23 cellular contexts compared by ENCODE assay signal in the genomic region with DNA sequence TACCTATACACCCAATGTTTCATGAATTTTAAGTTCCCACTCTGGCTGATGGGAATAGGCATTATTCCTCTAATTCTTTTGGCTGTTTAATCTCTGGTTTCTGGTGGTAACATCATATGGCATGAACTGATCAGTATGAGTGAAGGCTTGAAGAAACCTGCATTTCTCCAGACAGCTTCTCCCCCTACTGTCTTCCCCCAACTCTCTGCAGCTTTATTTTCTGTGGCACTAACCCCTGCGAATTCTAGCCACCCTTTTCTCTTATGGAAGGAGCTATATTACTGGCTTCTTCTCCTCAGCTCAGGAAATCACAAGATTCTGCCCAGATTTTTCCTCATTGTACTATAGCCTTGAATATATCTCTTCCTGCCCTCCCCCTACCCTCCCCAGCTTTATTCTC. TPM values are rescaled to one million over a fixed set of nuclear protein-coding genes. Genes with fewer than 3 reads are reported as not detected.
A peak's percentile ranks its signal among the peaks of the same experiment; 100 is the strongest.
DNase-seq lines count a peak whose midpoint lies in the region; FAIRE-seq and TF ChIP-seq lines count a peak whose summit lies in the region.
"Had no signal": no experiment of that assay in that cellular context is flagged by ENCODE, and none has a peak within 500 bp of the region (broad histone marks: within the 10 kb centered on the region; RNA-seq: fewer than 3 reads in every experiment).

No MANE protein-coding gene starts in this region.

- H3K4me2 ChIP-seq in H1 (ENCODE audit: insufficient read depth in 1 of 2, low read depth in 2 of 2, low read length in 2 of 2), result no peak overlapping the region
- H3K4me2 ChIP-seq: A549 had no signal

- no peak for FAIRE-seq in H1 (lab: Jason Lieb, UNC)
- FAIRE-seq: A549, GM12891, HepG2 had no signal

- no peaks in the 10 kb centered on the region for H3K4me1 ChIP-seq in H1 (replicated peaks in 1 of 4; ENCODE audit: control insufficient read depth in 3 of 4, insufficient read depth in 4 of 4, low read length in 3 of 4)
- H3K4me1 ChIP-seq in CD4-positive, alpha-beta memory T cell (ENCODE audit: insufficient read depth, low read length), result no peaks in the 10 kb centered on the region
- H3K4me1 ChIP-seq: A549 had no signal

- H3K14ac ChIP-seq in H1 (ENCODE audit: insufficient read length), result no peak overlapping the region

- TF ChIP-seq RAD21 in H1 (IDR thresholded peaks at IDR 0.05 in 1 of 2, conservative IDR thresholded peaks at IDR 0.05 in 1 of 2; ENCODE audit: low read depth in 2 of 2, low read length in 2 of 2), result peak; percentile 15 to 19; a peak in 2 of 4 replicates

- H3K36me3 Mint-ChIP-seq in CD14-positive monocyte, result peaks cover 5 to 8% of the 10 kb centered on the region in 2 donors
- no peaks in the 10 kb centered on the region for H3K36me3 Mint-ChIP-seq in CD4-positive, alpha-beta memory T cell
- H3K36me3 Mint-ChIP-seq: CD8-positive, alpha-beta T cell; IgD-negative memory B cell had no signal

- H3K27ac ChIP-seq in H1 (ENCODE audit: low read depth, low read length), result no peak overlapping the region
- H3K27ac ChIP-seq in CD4-positive, alpha-beta memory T cell (ENCODE audit: low read depth, low read length), result no peak overlapping the region
- H3K27ac ChIP-seq: 22Rv1, A549, C4-2B had no signal

- H2AK5ac ChIP-seq in H1 (ENCODE audit: low read depth, low read length), result no peak overlapping the region

- H3K27me3 Mint-ChIP-seq in CD14-positive monocyte (ENCODE audit: low read depth in 3 of 3), result no peaks in the 10 kb centered on the region
- H3K27me3 Mint-ChIP-seq in CD4-positive, alpha-beta memory T cell, result no peaks in the 10 kb centered on the region
- H3K27me3 Mint-ChIP-seq: IgD-negative memory B cell had no signal

- H2BK15ac ChIP-seq in H1 (ENCODE audit: low read length), result no peak overlapping the region

- no peaks in the 10 kb centered on the region for H3K79me1 ChIP-seq in H1 (ENCODE audit: low read depth, low read length)

- 55% methylated on average over 1 of the region's 1 CpG; no CpG with 5 or more reads in 1 of the 2 experiments for WGBS in H1 (ENCODE audit: extremely low coverage in 1 of 2, insufficient coverage in 1 of 2, insufficient read length in 1 of 2, insufficient replicate concordance in 2 of 2, low coverage in 1 of 2, low lambda C conversion rate in 2 of 2, missing lambda C conversion rate in 1 of 2), 2 experiments

- H4K91ac ChIP-seq in H1 (replicated peaks; ENCODE audit: insufficient read length, low read length), result no peak overlapping the region

- TF ChIP-seq EP300 in H1 (IDR thresholded peaks at IDR 0.05; ENCODE audit: borderline replicate concordance in 1 of 2, low read depth in 2 of 2, low read length in 2 of 2), result no peak

- no peak overlapping the region for H3K23ac ChIP-seq in H1 (ENCODE audit: insufficient read length)

- H3K79me2 ChIP-seq in H1 (ENCODE audit: control insufficient read depth in 1 of 2, insufficient read depth in 2 of 2, low read length in 2 of 2), result no peaks in the 10 kb centered on the region

- TF ChIP-seq POLR2A in H1 (IDR thresholded peaks at IDR 0.05; ENCODE audit: control extremely low read depth in 1 of 2, low read depth in 2 of 2, low read length in 2 of 2), result no peak

- no peaks in the 10 kb centered on the region for H4K20me1 ChIP-seq in H1 (replicated peaks in 1 of 2; ENCODE audit: control insufficient read depth in 1 of 2, insufficient read depth in 2 of 2, low read length in 2 of 2)

- no peak overlapping the region for H3K4me3 ChIP-seq in H1 (ENCODE audit: extremely low read depth in 1 of 4, insufficient read depth in 2 of 4, low read depth in 3 of 4, low read length in 4 of 4)
- no peak overlapping the region for H3K4me3 ChIP-seq in MG63
- H3K4me3 ChIP-seq in CD4-positive, alpha-beta memory T cell (ENCODE audit: low read length in 2 of 2), result no peak overlapping the region
- H3K4me3 ChIP-seq: A549 had no signal

- H2BK5ac ChIP-seq in H1 (ENCODE audit: low read depth, low read length), result no peak overlapping the region

- peak overlapping the region in 6 of 7 donors; percentile 24 to 81 (median 60) for H3K27ac Mint-ChIP-seq in CD14-positive monocyte
- H3K27ac Mint-ChIP-seq in CD4-positive, alpha-beta memory T cell, result no peak overlapping the region
- H3K27ac Mint-ChIP-seq: CD8-positive, alpha-beta T cell; IgD-negative memory B cell had no signal

- peak overlapping the region; percentile 6 for H2AFZ ChIP-seq in H1 (ENCODE audit: low read length)

- H3K36me3 ChIP-seq in H1 (ENCODE audit: control insufficient read depth in 2 of 4, insufficient read depth in 4 of 4, low read length in 3 of 4) (peaks cover 0 to 3% (median 0%) of the 10 kb centered on the region in 4 experiments; a peak in 1 of 8 replicates), MG63 (no peaks in the 10 kb centered on the region)
- no peaks in the 10 kb centered on the region for H3K36me3 ChIP-seq in CD4-positive, alpha-beta memory T cell (ENCODE audit: insufficient read depth, low read length)

- H3K4me1 Mint-ChIP-seq in CD14-positive monocyte, result peaks cover 40% of the 10 kb centered on the region
- no peaks in the 10 kb centered on the region for H3K4me1 Mint-ChIP-seq in CD4-positive, alpha-beta memory T cell

- H3K18ac ChIP-seq in H1 (ENCODE audit: extremely low read depth, low read length), result no peak overlapping the region

- H3K27me3 ChIP-seq in H1 (replicated peaks in 1 of 4; ENCODE audit: control insufficient read depth in 3 of 4, extremely low read depth in 1 of 4, insufficient read depth in 3 of 4, low read length in 3 of 4), result no peaks in the 10 kb centered on the region
- H3K27me3 ChIP-seq in MG63, result no peaks in the 10 kb centered on the region
- no peaks in the 10 kb centered on the region for H3K27me3 ChIP-seq in CD4-positive, alpha-beta memory T cell (ENCODE audit: insufficient read depth, low read length)

- no peaks in the 10 kb centered on the region for H3K23me2 ChIP-seq in H1 (ENCODE audit: low read depth, low read length)

- no peak overlapping the region for H4K8ac ChIP-seq in H1 (ENCODE audit: extremely low read depth, insufficient read depth, low read length)

- intact Hi-C loops in CD14-positive monocyte (cut with micrococcal nuclease), result loop anchor here in 1 of 2 donors (10.0 kb wide), 1 partner anchor 194 kb away; a partner anchor contains a TSS
- intact Hi-C loops in CD4-positive, alpha-beta memory T cell (cut with micrococcal nuclease), result no loop called here

- H3K9ac ChIP-seq in H1 (replicated peaks in 1 of 4; ENCODE audit: extremely low read depth in 1 of 4, low read depth in 3 of 4, low read length in 3 of 4), result no peak overlapping the region

- H3K4me3 Mint-ChIP-seq in CD14-positive monocyte, result no peak overlapping the region
- no peak overlapping the region for H3K4me3 Mint-ChIP-seq in CD4-positive, alpha-beta memory T cell
- H3K4me3 Mint-ChIP-seq: CD8-positive, alpha-beta T cell had no signal

- TF ChIP-seq CTCF in CD14-positive monocyte (IDR thresholded peaks at IDR 0.05) (no peak), H1 (IDR thresholded peaks at IDR 0.05; ENCODE audit: control extremely low read depth in 1 of 3, insufficient read depth in 1 of 3, low read depth in 1 of 3, low read length in 3 of 3) (no peak)

- no peak overlapping the region for H4K5ac ChIP-seq in H1 (ENCODE audit: insufficient read length, low read depth, low read length)

- 0 out of 4 replicates have a peak, but pooled peaks cover 0 to 5% of the 10 kb centered on the region in 2 experiments for H3K9me3 ChIP-seq in H1 (ENCODE audit: insufficient read depth in 2 of 2, low read depth in 1 of 2, low read length in 1 of 2)
- H3K9me3 ChIP-seq in MG63, result peaks cover 4% of the 10 kb centered on the region; the same call in 1 of the 2 replicates
- no peaks in the 10 kb centered on the region for H3K9me3 ChIP-seq in CD4-positive, alpha-beta memory T cell (ENCODE audit: control insufficient read depth in 1 of 2, low read length in 2 of 2)
- H3K9me3 ChIP-seq: A549 had no signal

- in situ Hi-C loops in SK-MEL-5 (cut with HindIII; ENCODE audit: low pct_unique_long_range_greater_than_20kb, low sequenced_read_pairs), result no loop called here

- H3K4ac ChIP-seq in H1 (replicated peaks; ENCODE audit: insufficient read length, low read depth, low read length), result no peak overlapping the region

- H3K56ac ChIP-seq in H1 (replicated peaks; ENCODE audit: insufficient read length, low read depth, low read length), result no peak overlapping the region

- DNase-seq in CD14-positive monocyte (ENCODE audit: low spot score) (no peak), SK-MEL-5 (ENCODE audit: low read depth, low spot score) (peak; percentile 49), H1 (ENCODE audit: low read depth in 1 of 2, low spot score in 2 of 2) (no peak), iPS-NIHi7 (ENCODE audit: extremely low spot score) (peak; percentile 12), MG63 (no peak), SW480 (ENCODE audit: low spot score) (no peak), GDM1 (lab: John Stamatoyannopoulos, UW) (no peak)
- no peak for DNase-seq in CD4-positive, alpha-beta memory T cell
- DNase-seq: AML-193; Calu3; CD8-positive, alpha-beta T cell; DMS79 treated with DMSO at 0.1 percent for 48 hours; EL; HCEC 1CT; KBM-7 had no signal

- POLR2A ChIA-PET in H1 (lab: Charles Lee; ENCODE audit: partially characterized antibody), result no interaction called here
- POLR2A ChIA-PET in CD4-positive, alpha-beta memory T cell (lab: Charles Lee; ENCODE audit: partially characterized antibody), result no interaction called here

- no peak overlapping the region for H2BK20ac ChIP-seq in H1 (ENCODE audit: low read length)

- no peak overlapping the region for H2BK120ac ChIP-seq in H1 (replicated peaks; ENCODE audit: low read depth, low read length)

- peaks cover 10 to 16% (median 12%) of the 10 kb centered on the region in 7 donors for H3K9me3 Mint-ChIP-seq in CD14-positive monocyte
- peaks cover 4 to 21% (median 8%) of the 10 kb centered on the region in 8 donors for H3K9me3 Mint-ChIP-seq in CD4-positive, alpha-beta memory T cell

- CTCF ChIA-PET in H1 (lab: Charles Lee; ENCODE audit: partially characterized antibody), result interaction anchor here (0.7 to 1.2 kb wide), 3 partner anchors 11 to 32 kb away, joined by 3 read pairs; no protein-coding TSS in a partner anchor
- CTCF ChIA-PET in CD4-positive, alpha-beta memory T cell (lab: Charles Lee; ENCODE audit: partially characterized antibody), result no interaction called here

- no peak overlapping the region for H2BK12ac ChIP-seq in H1 (ENCODE audit: low read depth, low read length)

RNA-seq across cellular contexts. Expression of a gene that starts 57.1 kb away (rescaled TPM):
- polyA plus RNA-seq in CD14-positive monocyte (not detected), H1 (2011; rRNA removed) (not detected in 2 replicates)
- total RNA-seq in SK-MEL-5 (2014; rRNA removed; shearing (Covaris generic)), result not detected in 2 replicates
- not detected in 2 replicates for polyA plus RNA-seq in SK-MEL-5 (2015; cell fraction: cytosol; rRNA removed)
- not detected in 2 replicates for polyA plus RNA-seq in SK-MEL-5 (2015; cell fraction: nucleus; rRNA removed)
- not detected in 2 replicates for total RNA-seq in H1 (2021; fragmentation: NEBNext Ultra II Directional; extraction: Animal tissue kit (Norgen Biotek cat#: 25700))
- not detected for polyA plus RNA-seq in H1 (2011; cell fraction: cytosol; rRNA removed)
- not detected for polyA plus RNA-seq in H1 (2011; cell fraction: nucleus; rRNA removed)
- not detected in 4 replicates for polyA plus RNA-seq in H1 (2012, experiment 1 of 2)
- polyA plus RNA-seq in H1 (2012, experiment 2 of 2), result not detected
- polyA plus RNA-seq in H1 (2013, experiment 1 of 2), result not detected
- 0.06 TPM for polyA plus RNA-seq in H1 (2013, experiment 2 of 2)
- polyA minus RNA-seq in H1 (2011; rRNA and poly(A)+ RNA removed), result not detected in 2 replicates
- not detected for polyA minus RNA-seq in H1 (2011; cell fraction: cytosol; rRNA and poly(A)+ RNA removed)
- not detected for polyA minus RNA-seq in H1 (2011; cell fraction: nucleus; rRNA and poly(A)+ RNA removed)
- total RNA-seq in MG63 (2014; rRNA removed; shearing (Covaris generic); ENCODE audit: low replicate concordance), result not detected in 2 replicates
- total RNA-seq in CD4-positive, alpha-beta memory T cell, result not detected
- polyA plus RNA-seq in CD4-positive, alpha-beta memory T cell, result under 1 TPM in 1 of 2 donors, not detected in 1; 0.28 TPM
- total RNA-seq: Calu3; CD8-positive, alpha-beta T cell; G401; HepG2 had no signal
- polyA plus RNA-seq: A549, BJ, HepG2, IgD-negative memory B cell had no signal

Comparison
In these comparisons a context has a peak if more than half of its experiments do, and no peak if none do; other contexts are left out.
1. DNase-seq: peak in SK-MEL-5 (single experiment) and iPS-NIHi7 (single experiment); none in CD14-positive monocyte (single experiment), H1 (0 of 2), MG63 (single experiment), SW480 (single experiment), GDM1 (single experiment) and CD4-positive, alpha-beta memory T cell (0 of 5).
2. H3K27ac Mint-ChIP-seq: peak in CD14-positive monocyte (6 of 7); none in CD4-positive, alpha-beta memory T cell (0 of 7).